Comparison of ENCODE assay signal across 16 cellular contexts in genomic region chr11:8111636-8112035, GRCh38. TPM values are rescaled to one million over a fixed set of nuclear protein-coding genes. Genes with fewer than 3 reads are reported as not detected.
A peak's percentile ranks its signal among the peaks of the same experiment; 100 is the strongest.
DNase-seq lines count a peak whose midpoint lies in the region; ATAC-seq and TF ChIP-seq lines count a peak whose summit lies in the region.
"Had no signal": no experiment of that assay in that cellular context is flagged by ENCODE, and none has a peak within 500 bp of the region (broad histone marks: within the 10 kb centered on the region; RNA-seq: fewer than 3 reads in every experiment).

No MANE protein-coding gene starts in this region.

- H3K9me3 ChIP-seq in adipocyte (ENCODE audit: control insufficient read depth, low read length), result peaks cover 9% of the 10 kb centered on the region
- H3K9me3 ChIP-seq: BE2C, HAP-1, SJSA1 had no signal

- no peak for ATAC-seq in activated CD4-positive, CD25-positive, alpha-beta regulatory T cell treated with anti-CD3 and anti-CD28 coated beads, Interleukin-2, amount 50 U/mL, for 24 hours
- no peak for ATAC-seq in GM19351 (IDR thresholded peaks at IDR 0.05; ENCODE audit: unreplicated experiment)

- no peaks in the 10 kb centered on the region for H3K4me1 ChIP-seq in adipocyte (ENCODE audit: control insufficient read depth, insufficient read depth, low read length)
- H3K4me1 ChIP-seq: BE2C, HAP-1, SJSA1 had no signal

- no peak overlapping the region for H3K27ac Mint-ChIP-seq in osteocyte (ENCODE audit: unreplicated experiment)
- H3K27ac Mint-ChIP-seq: CD4-positive, alpha-beta T cell had no signal

- H3K4me1 Mint-ChIP-seq in osteocyte (ENCODE audit: unreplicated experiment), result no peaks in the 10 kb centered on the region

- H3K4me3 ChIP-seq in adipocyte (ENCODE audit: low read length), result no peak overlapping the region
- H3K4me3 ChIP-seq: HAP-1, SJSA1 had no signal

- no peak overlapping the region for H3K9ac ChIP-seq in adipocyte (ENCODE audit: low read length)

- H3K27me3 Mint-ChIP-seq in osteocyte (ENCODE audit: unreplicated experiment), result no peaks in the 10 kb centered on the region
- H3K27me3 Mint-ChIP-seq: CD4-positive, alpha-beta T cell had no signal

- TF ChIP-seq CTCF in osteocyte (IDR thresholded peaks at IDR 0.05), result no peak

- H3K4me3 Mint-ChIP-seq in osteocyte (ENCODE audit: unreplicated experiment), result no peak overlapping the region
- H3K4me3 Mint-ChIP-seq: CD4-positive, alpha-beta T cell had no signal

- DNase-seq in G401 (ENCODE audit: low spot score) (peak; percentile 90), adipocyte (ENCODE audit: low read depth) (peak; percentile 32), fibroblast of peridontal ligament (ENCODE audit: extremely low read depth) (peak; percentile 13), posterior cingulate gyrus (peak in 8 of 10 donors; percentile 41 to 93 (median 72)), osteocyte (ENCODE audit: extremely low spot score, unreplicated experiment) (no peak)
- DNase-seq in activated CD4-positive, CD25-positive, alpha-beta regulatory T cell (lab: John Stamatoyannopoulos, UW), result no peak
- DNase-seq: BE2C; CD4-positive, alpha-beta T cell; DMS79; NCI-H1105 treated with DMSO at 0.1 percent for 48 hours; NCI-H187 treated with DMSO at 0.1 percent for 48 hours; NCI-H774 had no signal

- no peaks in the 10 kb centered on the region for H3K27me3 ChIP-seq in adipocyte (replicated peaks; ENCODE audit: control insufficient read depth, insufficient read depth, low read length)
- H3K27me3 ChIP-seq: BE2C, SJSA1 had no signal

- peaks cover 7% of the 10 kb centered on the region for H3K9me3 Mint-ChIP-seq in osteocyte (ENCODE audit: unreplicated experiment)

- no peaks in the 10 kb centered on the region for H3K36me3 Mint-ChIP-seq in osteocyte (ENCODE audit: unreplicated experiment)

- in situ Hi-C loops in G401 (cut with HindIII; ENCODE audit: low sequenced_read_pairs), result no loop called here

- intact Hi-C loops in posterior cingulate gyrus (cut with DNase I), result no loop called here

- H3K36me3 ChIP-seq in adipocyte (ENCODE audit: control insufficient read depth, insufficient read depth, low read length, severe bottlenecking), result peaks cover 10% of the 10 kb centered on the region
- H3K36me3 ChIP-seq: HAP-1, SJSA1 had no signal

RNA-seq across cellular contexts. Expression of gene TUB, which starts 30.6 kb away (rescaled TPM):
- 21.4 and 26.5 TPM in 2 replicates for total RNA-seq in G401 (2014; rRNA removed; shearing (Covaris generic))
- total RNA-seq in osteocyte, result 7.8 and 8.7 TPM in 2 replicates

RNA-seq across cellular contexts. Expression of gene RIC3, which starts 57.2 kb away (rescaled TPM):
- not detected in 2 replicates for total RNA-seq in G401 (2014; rRNA removed; shearing (Covaris generic))
- total RNA-seq in osteocyte, result not detected in 2 replicates
- total RNA-seq: SJSA1 had no signal

Comparison
In these comparisons a context has a peak if more than half of its experiments do, and no peak if none do; other contexts are left out.
1. DNase-seq: peak in G401 (single experiment), adipocyte (single experiment), fibroblast of peridontal ligament (single experiment) and posterior cingulate gyrus (8 of 10); none in osteocyte (single experiment) and activated CD4-positive, CD25-positive, alpha-beta regulatory T cell (0 of 4).